In the genomic region with DNA sequence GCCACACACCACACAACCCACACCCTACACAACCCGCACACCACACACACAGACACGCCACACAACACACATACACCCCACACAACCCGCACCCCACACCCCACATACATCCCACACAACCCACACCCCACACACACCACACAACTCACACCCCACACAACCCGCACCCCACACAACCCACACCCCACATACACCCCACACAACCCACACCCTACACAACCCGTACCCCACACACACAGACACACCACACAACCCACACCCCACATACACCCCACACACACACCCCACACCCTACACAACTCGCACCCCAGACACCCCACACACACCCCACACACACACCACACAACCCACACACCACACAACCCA, we compare ENCODE assay signal across 1 cellular context.
TF ChIP-seq lines count a peak whose summit lies in the region.

No MANE protein-coding gene starts in this region.

TF ChIP-seq in HEK293, 187 proteins besides CTCF, POLR2A, EP300 and RAD21 (continued from another document):
- TF ChIP-seq, protein P1, sequence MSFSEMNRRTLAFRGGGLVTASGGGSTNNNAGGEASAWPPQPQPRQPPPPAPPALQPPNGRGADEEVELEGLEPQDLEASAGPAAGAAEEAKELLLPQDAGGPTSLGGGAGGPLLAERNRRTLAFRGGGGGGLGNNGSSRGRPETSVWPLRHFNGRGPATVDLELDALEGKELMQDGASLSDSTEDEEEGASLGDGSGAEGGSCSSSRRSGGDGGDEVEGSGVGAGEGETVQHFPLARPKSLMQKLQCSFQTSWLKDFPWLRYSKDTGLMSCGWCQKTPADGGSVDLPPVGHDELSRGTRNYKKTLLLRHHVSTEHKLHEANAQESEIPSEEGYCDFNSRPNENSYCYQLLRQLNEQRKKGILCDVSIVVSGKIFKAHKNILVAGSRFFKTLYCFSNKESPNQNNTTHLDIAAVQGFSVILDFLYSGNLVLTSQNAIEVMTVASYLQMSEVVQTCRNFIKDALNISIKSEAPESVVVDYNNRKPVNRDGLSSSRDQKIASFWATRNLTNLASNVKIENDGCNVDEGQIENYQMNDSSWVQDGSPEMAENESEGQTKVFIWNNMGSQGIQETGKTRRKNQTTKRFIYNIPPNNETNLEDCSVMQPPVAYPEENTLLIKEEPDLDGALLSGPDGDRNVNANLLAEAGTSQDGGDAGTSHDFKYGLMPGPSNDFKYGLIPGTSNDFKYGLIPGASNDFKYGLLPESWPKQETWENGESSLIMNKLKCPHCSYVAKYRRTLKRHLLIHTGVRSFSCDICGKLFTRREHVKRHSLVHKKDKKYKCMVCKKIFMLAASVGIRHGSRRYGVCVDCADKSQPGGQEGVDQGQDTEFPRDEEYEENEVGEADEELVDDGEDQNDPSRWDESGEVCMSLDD (tag by site-specific recombination; IDR thresholded peaks at IDR 0.05): peak; percentile 75; the same call in 1 of the 2 replicates
- no peak for TF ChIP-seq ZNF548 (tag by site-specific recombination; IDR thresholded peaks at IDR 0.05)
- TF ChIP-seq ZNF335 (tag by site-specific recombination; conservative IDR thresholded peaks at IDR 0.05): no peak
- TF ChIP-seq, protein P2, sequence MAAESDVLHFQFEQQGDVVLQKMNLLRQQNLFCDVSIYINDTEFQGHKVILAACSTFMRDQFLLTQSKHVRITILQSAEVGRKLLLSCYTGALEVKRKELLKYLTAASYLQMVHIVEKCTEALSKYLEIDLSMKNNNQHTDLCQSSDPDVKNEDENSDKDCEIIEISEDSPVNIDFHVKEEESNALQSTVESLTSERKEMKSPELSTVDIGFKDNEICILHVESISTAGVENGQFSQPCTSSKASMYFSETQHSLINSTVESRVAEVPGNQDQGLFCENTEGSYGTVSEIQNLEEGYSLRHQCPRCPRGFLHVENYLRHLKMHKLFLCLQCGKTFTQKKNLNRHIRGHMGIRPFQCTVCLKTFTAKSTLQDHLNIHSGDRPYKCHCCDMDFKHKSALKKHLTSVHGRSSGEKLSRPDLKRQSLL (tag by site-specific recombination; IDR thresholded peaks at IDR 0.05): no peak
- TF ChIP-seq, protein P3, sequence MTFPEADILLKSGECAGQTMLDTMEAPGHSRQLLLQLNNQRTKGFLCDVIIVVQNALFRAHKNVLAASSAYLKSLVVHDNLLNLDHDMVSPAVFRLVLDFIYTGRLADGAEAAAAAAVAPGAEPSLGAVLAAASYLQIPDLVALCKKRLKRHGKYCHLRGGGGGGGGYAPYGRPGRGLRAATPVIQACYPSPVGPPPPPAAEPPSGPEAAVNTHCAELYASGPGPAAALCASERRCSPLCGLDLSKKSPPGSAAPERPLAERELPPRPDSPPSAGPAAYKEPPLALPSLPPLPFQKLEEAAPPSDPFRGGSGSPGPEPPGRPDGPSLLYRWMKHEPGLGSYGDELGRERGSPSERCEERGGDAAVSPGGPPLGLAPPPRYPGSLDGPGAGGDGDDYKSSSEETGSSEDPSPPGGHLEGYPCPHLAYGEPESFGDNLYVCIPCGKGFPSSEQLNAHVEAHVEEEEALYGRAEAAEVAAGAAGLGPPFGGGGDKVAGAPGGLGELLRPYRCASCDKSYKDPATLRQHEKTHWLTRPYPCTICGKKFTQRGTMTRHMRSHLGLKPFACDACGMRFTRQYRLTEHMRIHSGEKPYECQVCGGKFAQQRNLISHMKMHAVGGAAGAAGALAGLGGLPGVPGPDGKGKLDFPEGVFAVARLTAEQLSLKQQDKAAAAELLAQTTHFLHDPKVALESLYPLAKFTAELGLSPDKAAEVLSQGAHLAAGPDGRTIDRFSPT (tag by site-specific recombination; IDR thresholded peaks at IDR 0.05): no peak
- TF ChIP-seq ZFHX2 (tag by site-specific recombination; conservative IDR thresholded peaks at IDR 0.05): peak; percentile 58
- TF ChIP-seq EGR2 (tag by site-specific recombination; IDR thresholded peaks at IDR 0.05; ENCODE audit: low read depth): peak; percentile 65
- TF ChIP-seq, protein P4, sequence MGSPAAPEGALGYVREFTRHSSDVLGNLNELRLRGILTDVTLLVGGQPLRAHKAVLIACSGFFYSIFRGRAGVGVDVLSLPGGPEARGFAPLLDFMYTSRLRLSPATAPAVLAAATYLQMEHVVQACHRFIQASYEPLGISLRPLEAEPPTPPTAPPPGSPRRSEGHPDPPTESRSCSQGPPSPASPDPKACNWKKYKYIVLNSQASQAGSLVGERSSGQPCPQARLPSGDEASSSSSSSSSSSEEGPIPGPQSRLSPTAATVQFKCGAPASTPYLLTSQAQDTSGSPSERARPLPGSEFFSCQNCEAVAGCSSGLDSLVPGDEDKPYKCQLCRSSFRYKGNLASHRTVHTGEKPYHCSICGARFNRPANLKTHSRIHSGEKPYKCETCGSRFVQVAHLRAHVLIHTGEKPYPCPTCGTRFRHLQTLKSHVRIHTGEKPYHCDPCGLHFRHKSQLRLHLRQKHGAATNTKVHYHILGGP (tag by site-specific recombination; IDR thresholded peaks at IDR 0.05): no peak
- no peak for TF ChIP-seq ZNF302 (tag by site-specific recombination; IDR thresholded peaks at IDR 0.05; ENCODE audit: low read depth)
- TF ChIP-seq ZNF747 (tag by site-specific recombination; IDR thresholded peaks at IDR 0.05): no peak
- TF ChIP-seq, protein P5, sequence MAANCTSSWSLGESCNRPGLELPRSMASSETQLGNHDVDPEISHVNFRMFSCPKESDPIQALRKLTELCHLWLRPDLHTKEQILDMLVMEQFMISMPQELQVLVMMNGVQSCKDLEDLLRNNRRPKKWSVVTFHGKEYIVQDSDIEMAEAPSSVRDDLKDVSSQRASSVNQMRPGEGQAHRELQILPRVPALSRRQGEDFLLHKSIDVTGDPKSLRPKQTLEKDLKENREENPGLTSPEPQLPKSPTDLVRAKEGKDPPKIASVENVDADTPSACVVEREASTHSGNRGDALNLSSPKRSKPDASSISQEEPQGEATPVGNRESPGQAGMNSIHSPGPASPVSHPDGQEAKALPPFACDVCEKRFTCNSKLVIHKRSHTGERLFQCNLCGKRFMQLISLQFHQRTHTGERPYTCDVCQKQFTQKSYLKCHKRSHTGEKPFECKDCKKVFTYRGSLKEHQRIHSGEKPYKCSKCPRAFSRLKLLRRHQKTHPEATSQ (tag by site-specific recombination; IDR thresholded peaks at IDR 0.05): no peak
- TF ChIP-seq GLI4 (tag by site-specific recombination; IDR thresholded peaks at IDR 0.05): no peak
- no peak for TF ChIP-seq ZBTB17 (tag by site-specific recombination; IDR thresholded peaks at IDR 0.05)
- TF ChIP-seq ZNF423 (tag by site-specific recombination; IDR thresholded peaks at IDR 0.05): no peak
- TF ChIP-seq, protein P6, sequence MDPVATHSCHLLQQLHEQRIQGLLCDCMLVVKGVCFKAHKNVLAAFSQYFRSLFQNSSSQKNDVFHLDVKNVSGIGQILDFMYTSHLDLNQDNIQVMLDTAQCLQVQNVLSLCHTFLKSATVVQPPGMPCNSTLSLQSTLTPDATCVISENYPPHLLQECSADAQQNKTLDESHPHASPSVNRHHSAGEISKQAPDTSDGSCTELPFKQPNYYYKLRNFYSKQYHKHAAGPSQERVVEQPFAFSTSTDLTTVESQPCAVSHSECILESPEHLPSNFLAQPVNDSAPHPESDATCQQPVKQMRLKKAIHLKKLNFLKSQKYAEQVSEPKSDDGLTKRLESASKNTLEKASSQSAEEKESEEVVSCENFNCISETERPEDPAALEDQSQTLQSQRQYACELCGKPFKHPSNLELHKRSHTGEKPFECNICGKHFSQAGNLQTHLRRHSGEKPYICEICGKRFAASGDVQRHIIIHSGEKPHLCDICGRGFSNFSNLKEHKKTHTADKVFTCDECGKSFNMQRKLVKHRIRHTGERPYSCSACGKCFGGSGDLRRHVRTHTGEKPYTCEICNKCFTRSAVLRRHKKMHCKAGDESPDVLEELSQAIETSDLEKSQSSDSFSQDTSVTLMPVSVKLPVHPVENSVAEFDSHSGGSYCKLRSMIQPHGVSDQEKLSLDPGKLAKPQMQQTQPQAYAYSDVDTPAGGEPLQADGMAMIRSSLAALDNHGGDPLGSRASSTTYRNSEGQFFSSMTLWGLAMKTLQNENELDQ (tag by site-specific recombination; IDR thresholded peaks at IDR 0.05; ENCODE audit: low read depth): no peak
TF ChIP-seq in HEK293: peak in this region for 3.
